In the genomic region with DNA sequence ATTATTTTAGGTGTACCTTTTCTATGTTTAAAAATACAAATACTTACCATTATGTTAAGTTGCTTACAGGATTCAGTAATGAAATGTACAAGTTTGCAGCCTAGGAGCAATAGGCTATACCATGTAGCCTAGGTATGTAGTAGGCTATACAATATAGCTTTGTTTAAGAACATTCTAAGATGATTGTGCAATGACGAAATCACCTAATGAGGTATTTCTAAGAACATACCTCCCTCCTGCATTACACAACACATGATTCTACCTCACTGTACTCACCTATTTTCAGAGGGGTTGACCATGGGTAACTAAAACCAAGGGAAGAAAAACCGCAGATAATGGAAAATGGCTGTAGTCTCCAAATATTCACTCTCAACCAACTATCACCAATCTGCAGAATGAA, we compare ENCODE assay signal across 23 cellular contexts. TPM values are rescaled to one million over a fixed set of nuclear protein-coding genes. Genes with fewer than 3 reads are reported as not detected.
DNase-seq lines count a peak whose midpoint lies in the region; ATAC-seq, FAIRE-seq and TF ChIP-seq lines count a peak whose summit lies in the region.
"Had no signal": no experiment of that assay in that cellular context is flagged by ENCODE, and none has a peak within 500 bp of the region (broad histone marks: within the 10 kb centered on the region; RNA-seq: fewer than 3 reads in every experiment).

No MANE protein-coding gene starts in this region.

- no peak overlapping the region for H4K5ac ChIP-seq in IMR-90 (ENCODE audit: low read depth, low read length)

- no peak overlapping the region for H2BK12ac ChIP-seq in trophoblast cell (ENCODE audit: low read length)

- no peak overlapping the region for H2AFZ ChIP-seq in IMR-90 (replicated peaks; ENCODE audit: low read length, poor library complexity)
- no peak overlapping the region for H2AFZ ChIP-seq in trophoblast cell (ENCODE audit: insufficient read depth, low read length, poor library complexity)
- H2AFZ ChIP-seq: GM23248 had no signal

- no peak overlapping the region for H3K56ac ChIP-seq in IMR-90 (ENCODE audit: extremely low read depth, insufficient read depth, low read length)

- no peak overlapping the region for H2BK15ac ChIP-seq in IMR-90 (ENCODE audit: low read depth, low read length)

- H2BK5ac ChIP-seq in IMR-90 (ENCODE audit: low read depth, low read length, poor library complexity, severe bottlenecking) (no peak overlapping the region), trophoblast cell (ENCODE audit: low read depth, low read length, poor library complexity) (no peak overlapping the region)

- ATAC-seq in IMR-90 (ENCODE audit: low read depth) (no peak), GM19455 (IDR thresholded peaks at IDR 0.05; ENCODE audit: unreplicated experiment) (no peak)

- FAIRE-seq in bronchial epithelial cell (lab: Jason Lieb, UNC), result no peak
- FAIRE-seq: A204.1, GM19239, H54 had no signal

- H4K8ac ChIP-seq in IMR-90 (ENCODE audit: low read depth in 2 of 2, low read length in 2 of 2) (no peak overlapping the region), trophoblast cell (ENCODE audit: low read depth, low read length) (no peak overlapping the region)

- no CpG with 5 or more reads among the region's 2 CpGs for WGBS in IMR-90 (ENCODE audit: extremely low coverage in 2 of 2, insufficient read length in 1 of 2), 2 experiments
- WGBS in trophoblast cell (ENCODE audit: extremely low coverage, insufficient coverage, insufficient read length), result no CpG with 5 or more reads among the region's 2 CpGs

- no peak overlapping the region for H2BK20ac ChIP-seq in IMR-90 (ENCODE audit: low read depth, low read length)

- no peak overlapping the region for H3K27ac ChIP-seq in IMR-90 (ENCODE audit: insufficient read depth, low read length)
- no peak overlapping the region for H3K27ac ChIP-seq in RWPE1
- H3K27ac ChIP-seq in trophoblast cell (ENCODE audit: low read depth, low read length), result no peak overlapping the region
- H3K27ac ChIP-seq: C4-2B, GM23248, HL-60 had no signal

- no peak overlapping the region for H4K12ac ChIP-seq in trophoblast cell (ENCODE audit: low read depth, low read length)

- no peak overlapping the region for H3K14ac ChIP-seq in IMR-90 (replicated peaks; ENCODE audit: low read depth, low read length)
- no peak overlapping the region for H3K14ac ChIP-seq in trophoblast cell (ENCODE audit: low read length)

- in situ Hi-C loops in IMR-90 (cut with MboI; ENCODE audit: low sequenced_read_pairs), result no loop called here

- CTCF ChIA-PET in IMR-90 (lab: Yijun Ruan, JAX), result no interaction called here
- CTCF ChIA-PET in RWPE1 (lab: Yijun Ruan, JAX), result interaction anchor here (0.7 kb wide), 1 partner anchor 909 kb away, joined by 4 read pairs; no protein-coding TSS in a partner anchor

- TF ChIP-seq POLR2A in IMR-90 (IDR thresholded peaks at IDR 0.05; ENCODE audit: low read depth, low read length), result no peak

- H3K9me3 ChIP-seq in IMR-90 (ENCODE audit: control insufficient read depth, insufficient read depth, low read length) (no peaks in the 10 kb centered on the region), trophoblast cell (ENCODE audit: insufficient read depth, low read depth, low read length) (no peaks in the 10 kb centered on the region)
- H3K9me3 ChIP-seq: BE2C had no signal

- H3K79me1 ChIP-seq in IMR-90 (ENCODE audit: low read depth in 1 of 2, low read length in 2 of 2) (no peaks in the 10 kb centered on the region), trophoblast cell (ENCODE audit: low read length) (no peaks in the 10 kb centered on the region)

- no peak overlapping the region for H2BK120ac ChIP-seq in IMR-90 (ENCODE audit: low read depth, low read length)
- no peak overlapping the region for H2BK120ac ChIP-seq in trophoblast cell (ENCODE audit: insufficient read depth, low read length, poor library complexity)

- H2AK5ac ChIP-seq in IMR-90 (ENCODE audit: low read depth, low read length) (no peak overlapping the region), trophoblast cell (ENCODE audit: low read length) (no peak overlapping the region)

- H3K79me2 ChIP-seq in trophoblast cell (ENCODE audit: control insufficient read depth, insufficient read depth, low read length, poor library complexity), result no peaks in the 10 kb centered on the region

- H4K91ac ChIP-seq in IMR-90 (ENCODE audit: insufficient read depth, low read depth, low read length), result no peak overlapping the region
- H4K91ac ChIP-seq in trophoblast cell (ENCODE audit: low read depth, low read length), result no peak overlapping the region

- no peaks in the 10 kb centered on the region; the same call in 1 of the 2 replicates for H3K27me3 ChIP-seq in IMR-90 (ENCODE audit: control insufficient read depth, insufficient read depth, low read length)
- H3K27me3 ChIP-seq in bronchial epithelial cell (ENCODE audit: control insufficient read depth, insufficient read depth, low read length), result no peaks in the 10 kb centered on the region
- no peaks in the 10 kb centered on the region for H3K27me3 ChIP-seq in trophoblast cell (ENCODE audit: insufficient read depth, low read length)
- H3K27me3 ChIP-seq: BE2C had no signal

- H3K4me2 ChIP-seq in IMR-90 (ENCODE audit: low read depth, low read length) (no peak overlapping the region), trophoblast cell (ENCODE audit: low read length) (no peak overlapping the region)

- H2AK9ac ChIP-seq in IMR-90 (replicated peaks; ENCODE audit: low read depth, low read length, poor library complexity), result no peak overlapping the region

- H3K4me1 ChIP-seq in IMR-90 (ENCODE audit: control insufficient read depth, insufficient read depth, low read length) (no peaks in the 10 kb centered on the region), trophoblast cell (ENCODE audit: control insufficient read depth in 1 of 2, insufficient read depth in 2 of 2, low read length in 2 of 2) (no peaks in the 10 kb centered on the region)
- H3K4me1 ChIP-seq: BE2C had no signal

- DNase-seq in IMR-90 (no peak), RWPE1 (ENCODE audit: low spot score) (peak; percentile 19), bronchial epithelial cell (ENCODE audit: low read depth) (peak; percentile 79), trophoblast cell (peak; percentile 8 to 88), COLO829 (ENCODE audit: low spot score) (no peak), LoVo (ENCODE audit: low spot score) (no peak)
- DNase-seq: ACHN; BE2C; Calu3; CD4-positive, alpha-beta memory T cell; DMS79 treated with DMSO at 0.1 percent for 48 hours; GF-D8; GM23248; HCEC 1CT; HFFc6; KG1 had no signal

- BruUV-seq in IMR-90 (replicated peaks; lab: Mats Ljungman, UMichigan), result no TSS peak

- H3K9ac ChIP-seq in IMR-90 (ENCODE audit: low read depth, low read length) (no peak overlapping the region), trophoblast cell (ENCODE audit: low read length) (no peak overlapping the region)
- H3K9ac ChIP-seq: GM23248 had no signal

- no peaks in the 10 kb centered on the region for H4K20me1 ChIP-seq in IMR-90 (ENCODE audit: insufficient read depth, low read length)

- no peak overlapping the region for H3K4me3 ChIP-seq in IMR-90 (ENCODE audit: insufficient read depth, low read depth, low read length)
- no peak overlapping the region for H3K4me3 ChIP-seq in bronchial epithelial cell (ENCODE audit: low read depth, low read length)
- H3K4me3 ChIP-seq in trophoblast cell (ENCODE audit: low read depth, low read length), result no peak overlapping the region
- H3K4me3 ChIP-seq: GM23248 had no signal

- no peak overlapping the region for H3K4ac ChIP-seq in IMR-90 (ENCODE audit: low read depth, low read length)
- no peak overlapping the region for H3K4ac ChIP-seq in trophoblast cell (ENCODE audit: low read depth, low read length)

- H3K23ac ChIP-seq in IMR-90 (ENCODE audit: low read depth, low read length), result no peak overlapping the region
- no peak overlapping the region for H3K23ac ChIP-seq in trophoblast cell (ENCODE audit: low read length)

- TF ChIP-seq CTCF in IMR-90 (conservative IDR thresholded peaks at IDR 0.05; ENCODE audit: low read depth, low read length), result no peak
- no peak for TF ChIP-seq CTCF in RWPE1 (conservative IDR thresholded peaks at IDR 0.05; ENCODE audit: low read depth)
- TF ChIP-seq CTCF in bronchial epithelial cell (IDR thresholded peaks at IDR 0.05; ENCODE audit: insufficient read depth, low read length, severe bottlenecking), result no peak

- H3K9me1 ChIP-seq in IMR-90 (ENCODE audit: insufficient read depth, low read length), result no peaks in the 10 kb centered on the region

- H3K36me3 ChIP-seq in IMR-90 (ENCODE audit: control insufficient read depth, insufficient read depth, low read length) (no peaks in the 10 kb centered on the region), bronchial epithelial cell (ENCODE audit: control insufficient read depth, insufficient read depth, low read length) (no peaks in the 10 kb centered on the region), trophoblast cell (ENCODE audit: control insufficient read depth in 1 of 2, insufficient read depth in 2 of 2, low read length in 2 of 2) (no peaks in the 10 kb centered on the region)
- H3K36me3 ChIP-seq: BE2C had no signal

- dilution Hi-C loops in IMR-90 (cut with HindIII; ENCODE audit: low sequenced_read_pairs, unreplicated experiment), result no loop called here

- intact Hi-C loops in IMR-90 (cut with micrococcal nuclease), result no loop called here

- TF ChIP-seq RAD21 in IMR-90 (IDR thresholded peaks at IDR 0.05; ENCODE audit: low read length), result no peak

- POLR2A ChIA-PET in IMR-90 (lab: Charles Lee; ENCODE audit: unreplicated experiment), result no interaction called here
- POLR2A ChIA-PET in RWPE1 (lab: Yijun Ruan, JAX; ENCODE audit: low non-redundant PET), result no interaction called here

- H3K18ac ChIP-seq in IMR-90 (ENCODE audit: low read depth, low read length) (no peak overlapping the region), trophoblast cell (ENCODE audit: low read length) (no peak overlapping the region)

TF ChIP-seq in IMR-90, 13 proteins besides CTCF, POLR2A, EP300 and RAD21:
- TF ChIP-seq MAFK (IDR thresholded peaks at IDR 0.05; ENCODE audit: low read depth, low read length) (no peak), CEBPB (IDR thresholded peaks at IDR 0.05; ENCODE audit: low read depth, low read length) (peak; percentile 76)

RNA-seq across cellular contexts. Expression of a gene that starts 35.3 kb away (rescaled TPM):
- total RNA-seq in IMR-90 (2012; rRNA removed) (not detected in 2 replicates), bronchial epithelial cell (not detected in 2 replicates)
- not detected in 2 replicates for polyA plus RNA-seq in IMR-90 (2012; rRNA removed)
- polyA plus RNA-seq in IMR-90 (2012; cell fraction: cytosol; rRNA removed), result not detected in 2 replicates
- 0.05 TPM in 1 of 2 replicates, not detected in the other for polyA plus RNA-seq in IMR-90 (2012; cell fraction: nucleus; rRNA removed; ENCODE audit: low replicate concordance)
- polyA plus RNA-seq in trophoblast cell (2013), result not detected in 2 replicates
- total RNA-seq: Calu3; CD4-positive, alpha-beta memory T cell; GM23248 had no signal
- polyA plus RNA-seq: CD4-positive, alpha-beta memory T cell; GM23248; IgD-negative memory B cell had no signal

Comparison
In these comparisons a context has a peak if more than half of its experiments do, and no peak if none do; other contexts are left out.
1. DNase-seq: peak in RWPE1 (single experiment), bronchial epithelial cell (single experiment) and trophoblast cell (2 of 2); none in IMR-90 (single experiment), COLO829 (single experiment) and LoVo (single experiment).